In genomic region chr17:78241277-78242023, GRCh38 we compare ENCODE assay signal across 9 cellular contexts. TPM values are rescaled to one million over a fixed set of nuclear protein-coding genes. Genes with fewer than 3 reads are reported as not detected.
DNase-seq lines count a peak whose midpoint lies in the region; ATAC-seq, FAIRE-seq and TF ChIP-seq lines count a peak whose summit lies in the region.
"Had no signal": no experiment of that assay in that cellular context is flagged by ENCODE, and none has a peak within 500 bp of the region (broad histone marks: within the 10 kb centered on the region; RNA-seq: fewer than 3 reads in every experiment).

No MANE protein-coding gene starts in this region.

- DNase-seq in ELR (ENCODE audit: low read depth) (peak; percentile 69), LNCaP clone FGC (ENCODE audit: low read depth) (peak; percentile 59), GM12878 (ENCODE audit: low read depth, low spot score) (no peak), lung microvascular endothelial cell (ENCODE audit: low read depth in 2 of 2) (peak; percentile 59 to 70), OCI-M2 (lab: John Stamatoyannopoulos, UW; ENCODE audit: unreplicated experiment) (no peak)
- no peak for DNase-seq in central memory CD4-positive, alpha-beta T cell

- intact Hi-C loops in GM12878 (cut with micrococcal nuclease; ENCODE audit: unreplicated experiment), result no loop called here

- CTCF ChIA-PET in GM12878 (lab: Yijun Ruan, JAX), result interaction anchor here (0.9 to 1.6 kb wide), 2 partner anchors 9 to 10 kb away, joined by 3 to 11 read pairs; no protein-coding TSS in a partner anchor

- POLR2A ChIA-PET in GM12878 (lab: Charles Lee), result interaction anchor here (1.3 kb wide), 1 partner anchor 9 kb away, joined by 3 read pairs; no protein-coding TSS in a partner anchor

- H3K4me3 ChIP-seq in LNCaP clone FGC (ENCODE audit: low read depth, low read length), result no peak overlapping the region
- H3K4me3 ChIP-seq in GM12878, result no peak overlapping the region

- H3K36me3 ChIP-seq in GM12878 (ENCODE audit: control insufficient read depth in 2 of 2, insufficient read depth in 2 of 2, low read length in 1 of 2), result no peaks in the 10 kb centered on the region

- no peaks in the 10 kb centered on the region for H3K9me3 ChIP-seq in GM12878 (replicated peaks; ENCODE audit: control insufficient read depth, insufficient read depth, low read length)

- no peak overlapping the region for H3K27ac ChIP-seq in GM12878 (ENCODE audit: control insufficient read depth, insufficient read depth)
- H3K27ac ChIP-seq: parathyroid adenoma had no signal

- no peak overlapping the region for H3K4me2 ChIP-seq in GM12878 (ENCODE audit: control insufficient read depth, insufficient read depth)

- H4K20me1 ChIP-seq in GM12878 (ENCODE audit: control insufficient read depth, insufficient read depth), result no peaks in the 10 kb centered on the region

- FAIRE-seq in GM12878 (lab: Jason Lieb, UNC), result peak; percentile 89

- TF ChIP-seq RAD21 in GM12878 (IDR thresholded peaks at IDR 0.05; ENCODE audit: insufficient read depth, low read depth, low read length), result no peak

- RAD21 ChIA-PET in GM12878 (lab: Charles Lee; ENCODE audit: unreplicated experiment), result no interaction called here

- H3K27me3 ChIP-seq in GM12878 (replicated peaks in 1 of 2; ENCODE audit: control insufficient read depth in 2 of 2, insufficient read depth in 2 of 2, low read length in 1 of 2), result no peaks in the 10 kb centered on the region

- no peak overlapping the region for H3K9ac ChIP-seq in GM12878 (ENCODE audit: control insufficient read depth, insufficient read depth, low read length)
- H3K9ac ChIP-seq: parathyroid adenoma had no signal

- no peak for TF ChIP-seq EP300 in GM12878 (IDR thresholded peaks at IDR 0.05; ENCODE audit: borderline replicate concordance in 1 of 2, control insufficient read depth in 1 of 2, low read depth in 2 of 2, low read length in 2 of 2)

- TF ChIP-seq CTCF in LNCaP clone FGC (IDR thresholded peaks at IDR 0.05; ENCODE audit: control insufficient read depth, extremely low read depth, insufficient read depth) (no peak), GM12878 (IDR thresholded peaks at IDR 0.05 in 2 of 3, conservative IDR thresholded peaks at IDR 0.05 in 1 of 3; ENCODE audit: control insufficient read depth in 2 of 3, extremely low read depth in 1 of 3, insufficient read depth in 1 of 3, low read depth in 3 of 3, low read length in 3 of 3) (no peak)

- SMC1A ChIA-PET in GM12878 (lab: Charles Lee; ENCODE audit: uncharacterized antibody, unreplicated experiment), result no interaction called here

- in situ Hi-C loops in GM12878 (cut with MboI), result no loop called here

- peaks cover 20% of the 10 kb centered on the region for H3K4me1 ChIP-seq in GM12878 (ENCODE audit: control insufficient read depth, insufficient read depth, low read length)
- H3K4me1 ChIP-seq: parathyroid adenoma had no signal

- BruUV-seq in GM12878 (replicated peaks; lab: Mats Ljungman, UMichigan), result no TSS peak

- ATAC-seq in GM12878, result peak; percentile 60
- ATAC-seq in HG02840 (IDR thresholded peaks at IDR 0.05; ENCODE audit: low FRiP score, unreplicated experiment), result no peak
- ATAC-seq in GM18907 (IDR thresholded peaks at IDR 0.05; ENCODE audit: unreplicated experiment), result no peak

- no peak overlapping the region for H2AFZ ChIP-seq in GM12878 (ENCODE audit: control insufficient read depth, low read depth, low read length)
- H2AFZ ChIP-seq: parathyroid adenoma had no signal

- no peaks in the 10 kb centered on the region for H3K79me2 ChIP-seq in GM12878 (ENCODE audit: control insufficient read depth, insufficient read depth, low read length)
- H3K79me2 ChIP-seq: parathyroid adenoma had no signal

- TF ChIP-seq POLR2A in GM12878 (IDR thresholded peaks at IDR 0.05; ENCODE audit: low read depth, low read length), result no peak

- 65% methylated on average over 13 of the region's 13 CpGs for WGBS in GM12878 (ENCODE audit: insufficient coverage, insufficient replicate concordance, low lambda C conversion rate, missing lambda C conversion rate)

TF ChIP-seq in GM12878, 131 proteins besides CTCF, POLR2A, EP300 and RAD21 (continues in another document):
- TF ChIP-seq SP1 (IDR thresholded peaks at IDR 0.05; ENCODE audit: low read depth, low read length) (peak; percentile 93), CHD2 (IDR thresholded peaks at IDR 0.05; ENCODE audit: borderline replicate concordance, low read depth, low read length) (no peak)

RNA-seq across cellular contexts. Expression of gene TMEM235, which starts 10.0 kb away (rescaled TPM):
- total RNA-seq in GM12878 (2013; cell fraction: nucleolus; rRNA removed), result not detected in 2 replicates
- not detected in 2 replicates for total RNA-seq in GM12878 (2014; rRNA removed)
- not detected in 2 replicates for total RNA-seq in GM12878 (2014; rRNA removed; fragmentation: Illumina TruSeq; extraction: Trizol)
- total RNA-seq in GM12878 (2021), result not detected in 2 replicates
- polyA plus RNA-seq in GM12878 (2011; ENCODE audit: low read depth), result not detected
- not detected in 2 replicates for polyA plus RNA-seq in GM12878 (2011; rRNA removed)
- polyA plus RNA-seq in GM12878 (2011; cell fraction: cytosol; rRNA removed), result not detected in 2 replicates
- polyA plus RNA-seq in GM12878 (2011; cell fraction: nucleus; rRNA removed), result not detected in 2 replicates
- polyA plus RNA-seq in GM12878 (2012), result not detected in 2 replicates
- not detected in 2 replicates for polyA plus RNA-seq in GM12878 (2014; fragmentation: Illumina TruSeq; extraction: Trizol)
- not detected for polyA plus RNA-seq in GM12878 (2014; fragmentation: Nextera tagmentation; extraction: Ambion mirVana)
- polyA plus RNA-seq in GM12878 (2014; rRNA removed), result not detected in 2 replicates
- not detected for polyA plus RNA-seq in GM12878 (2016; fragmentation: Nextera tagmentation; extraction: Ambion mirVana)
- polyA minus RNA-seq in GM12878 (2011; rRNA and poly(A)+ RNA removed), result not detected in 2 replicates
- polyA minus RNA-seq in GM12878 (2011; cell fraction: cytosol; rRNA and poly(A)+ RNA removed), result not detected in 2 replicates
- not detected in 2 replicates for polyA minus RNA-seq in GM12878 (2011; cell fraction: nucleus; rRNA and poly(A)+ RNA removed)
- total RNA-seq in lung microvascular endothelial cell, result 0.22 and 0.79 TPM in 2 replicates

RNA-seq across cellular contexts. Expression of gene BIRC5, which starts 27.4 kb away (rescaled TPM):
- total RNA-seq in GM12878 (2013; cell fraction: nucleolus; rRNA removed), result 25.6 and 33.4 TPM in 2 replicates
- 104 and 105 TPM in 2 replicates for total RNA-seq in GM12878 (2014; rRNA removed)
- 64.3 and 74.8 TPM in 2 replicates for total RNA-seq in GM12878 (2014; rRNA removed; fragmentation: Illumina TruSeq; extraction: Trizol)
- 73.8 and 76.9 TPM in 2 replicates for total RNA-seq in GM12878 (2021)
- polyA plus RNA-seq in GM12878 (2011; ENCODE audit: low read depth), result 23.5 TPM
- polyA plus RNA-seq in GM12878 (2011; rRNA removed), result 41.0 and 49.0 TPM in 2 replicates
- 49.0 and 62.8 TPM in 2 replicates for polyA plus RNA-seq in GM12878 (2011; cell fraction: cytosol; rRNA removed)
- 34.8 and 41.5 TPM in 2 replicates for polyA plus RNA-seq in GM12878 (2011; cell fraction: nucleus; rRNA removed)
- polyA plus RNA-seq in GM12878 (2012), result 38.2 and 42.6 TPM in 2 replicates
- 31.4 and 51.7 TPM in 2 replicates for polyA plus RNA-seq in GM12878 (2014; fragmentation: Illumina TruSeq; extraction: Trizol)
- polyA plus RNA-seq in GM12878 (2014; fragmentation: Nextera tagmentation; extraction: Ambion mirVana), result 10 to 100 TPM; 89.2 to 92.4 TPM
- polyA plus RNA-seq in GM12878 (2014; rRNA removed), result 115 and 119 TPM in 2 replicates
- polyA plus RNA-seq in GM12878 (2016; fragmentation: Nextera tagmentation; extraction: Ambion mirVana), result 100 to 1,000 TPM; 163 to 175 TPM
- polyA minus RNA-seq in GM12878 (2011; rRNA and poly(A)+ RNA removed), result 43.5 and 58.7 TPM in 2 replicates
- polyA minus RNA-seq in GM12878 (2011; cell fraction: cytosol; rRNA and poly(A)+ RNA removed), result 15.9 and 16.1 TPM in 2 replicates
- polyA minus RNA-seq in GM12878 (2011; cell fraction: nucleus; rRNA and poly(A)+ RNA removed), result 15.5 and 29.3 TPM in 2 replicates
- 10.3 and 50.3 TPM in 2 replicates for total RNA-seq in lung microvascular endothelial cell

RNA-seq across cellular contexts. Expression of gene AFMID, which starts 54.3 kb away (rescaled TPM):
- total RNA-seq in GM12878 (2013; cell fraction: nucleolus; rRNA removed), result 58.4 and 68.9 TPM in 2 replicates
- total RNA-seq in GM12878 (2014; rRNA removed) (60.7 and 79.9 TPM in 2 replicates), GM12878 (2014; rRNA removed; fragmentation: Illumina TruSeq; extraction: Trizol) (51.9 and 54.3 TPM in 2 replicates), GM12878 (2021) (45.8 and 47.0 TPM in 2 replicates), lung microvascular endothelial cell (53.8 and 78.6 TPM in 2 replicates)
- 95.9 TPM for polyA plus RNA-seq in GM12878 (2011; ENCODE audit: low read depth)
- polyA plus RNA-seq in GM12878 (2011; rRNA removed) (46.3 and 58.9 TPM in 2 replicates), GM12878 (2014; fragmentation: Illumina TruSeq; extraction: Trizol) (70.8 and 77.9 TPM in 2 replicates), GM12878 (2014; fragmentation: Nextera tagmentation; extraction: Ambion mirVana) (10 to 100 TPM; 50.3 to 98.8 TPM), GM12878 (2014; rRNA removed) (51.2 and 68.7 TPM in 2 replicates), GM12878 (2016; fragmentation: Nextera tagmentation; extraction: Ambion mirVana) (10 to 100 TPM; 36.1 to 41.3 TPM)
- 72.4 and 108 TPM in 2 replicates for polyA plus RNA-seq in GM12878 (2011; cell fraction: cytosol; rRNA removed)
- polyA plus RNA-seq in GM12878 (2011; cell fraction: nucleus; rRNA removed), result 100 and 117 TPM in 2 replicates
- 54.5 and 55.0 TPM in 2 replicates for polyA plus RNA-seq in GM12878 (2012)
- polyA minus RNA-seq in GM12878 (2011; rRNA and poly(A)+ RNA removed), result 66.9 and 116 TPM in 2 replicates
- 25.5 and 26.8 TPM in 2 replicates for polyA minus RNA-seq in GM12878 (2011; cell fraction: cytosol; rRNA and poly(A)+ RNA removed)
- polyA minus RNA-seq in GM12878 (2011; cell fraction: nucleus; rRNA and poly(A)+ RNA removed), result 18.5 and 31.9 TPM in 2 replicates

RNA-seq across cellular contexts. Expression of gene TK1, which starts 54.6 kb away (rescaled TPM):
- 11.3 and 13.8 TPM in 2 replicates for total RNA-seq in GM12878 (2013; cell fraction: nucleolus; rRNA removed)
- total RNA-seq in GM12878 (2014; rRNA removed), result 93.2 and 102 TPM in 2 replicates
- total RNA-seq in GM12878 (2014; rRNA removed; fragmentation: Illumina TruSeq; extraction: Trizol), result 49.9 and 53.4 TPM in 2 replicates
- total RNA-seq in GM12878 (2021), result 89.7 and 96.3 TPM in 2 replicates
- 34.9 TPM for polyA plus RNA-seq in GM12878 (2011; ENCODE audit: low read depth)
- polyA plus RNA-seq in GM12878 (2011; rRNA removed), result 32.6 and 62.7 TPM in 2 replicates
- polyA plus RNA-seq in GM12878 (2011; cell fraction: cytosol; rRNA removed), result 161 and 278 TPM in 2 replicates
- polyA plus RNA-seq in GM12878 (2011; cell fraction: nucleus; rRNA removed), result 136 and 156 TPM in 2 replicates
- 62.9 and 70.7 TPM in 2 replicates for polyA plus RNA-seq in GM12878 (2012)
- 27.4 and 55.2 TPM in 2 replicates for polyA plus RNA-seq in GM12878 (2014; fragmentation: Illumina TruSeq; extraction: Trizol)
- polyA plus RNA-seq in GM12878 (2014; fragmentation: Nextera tagmentation; extraction: Ambion mirVana), result 10 to 100 TPM in 1 of 2 experiments, 1 to 10 TPM in 1; 4.6 to 13.0 TPM
- 127 and 128 TPM in 2 replicates for polyA plus RNA-seq in GM12878 (2014; rRNA removed)
- 100 to 1,000 TPM; 168 to 175 TPM for polyA plus RNA-seq in GM12878 (2016; fragmentation: Nextera tagmentation; extraction: Ambion mirVana)
- 92.8 and 202 TPM in 2 replicates for polyA minus RNA-seq in GM12878 (2011; rRNA and poly(A)+ RNA removed)
- polyA minus RNA-seq in GM12878 (2011; cell fraction: cytosol; rRNA and poly(A)+ RNA removed), result 47.4 and 52.8 TPM in 2 replicates
- polyA minus RNA-seq in GM12878 (2011; cell fraction: nucleus; rRNA and poly(A)+ RNA removed), result 23.5 and 34.4 TPM in 2 replicates
- 23.6 and 88.7 TPM in 2 replicates for total RNA-seq in lung microvascular endothelial cell

Comparison
In these comparisons a context has a peak if more than half of its experiments do, and no peak if none do; other contexts are left out.
1. DNase-seq: peak in ELR (single experiment), LNCaP clone FGC (single experiment) and lung microvascular endothelial cell (2 of 2); none in GM12878 (single experiment), OCI-M2 (single experiment) and central memory CD4-positive, alpha-beta T cell (single experiment).